17 cellular contexts compared by ENCODE assay signal in the genomic region with DNA sequence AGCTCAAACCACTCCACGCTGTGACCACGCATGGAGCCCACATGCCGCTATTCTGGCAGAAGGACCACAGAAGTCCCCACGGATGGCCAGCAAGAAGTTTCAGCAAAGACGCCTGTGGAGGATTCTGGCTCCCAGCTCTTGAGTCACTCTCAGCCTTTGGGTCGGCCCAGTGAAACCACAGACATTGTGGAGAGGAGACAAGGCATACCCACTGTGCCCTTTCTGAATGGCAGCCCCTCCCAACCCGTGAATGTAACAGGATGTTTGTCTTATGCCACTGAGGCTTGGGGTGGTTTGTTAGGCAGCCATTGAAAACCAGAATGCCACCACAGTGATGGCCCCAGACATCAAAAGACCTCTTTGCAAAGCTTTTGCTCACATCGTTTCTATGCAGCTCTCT.
"Had no signal": no experiment of that assay in that cellular context is flagged by ENCODE, and none has a peak within 500 bp of the region (broad histone marks: within the 10 kb centered on the region; RNA-seq: fewer than 3 reads in every experiment).

No MANE protein-coding gene starts in this region.

- ATAC-seq: gastroesophageal sphincter, right lobe of liver, upper lobe of right lung had no signal

- H3K27me3 Mint-ChIP-seq: activated CD4-positive, alpha-beta memory T cell treated with anti-CD3 and anti-CD28 coated beads for 36 hours had no signal

- H3K27me3 ChIP-seq: cardiac muscle cell, gastroesophageal sphincter, right lobe of liver, testis, upper lobe of right lung had no signal

- H3K9me3 ChIP-seq: gastroesophageal sphincter, right lobe of liver, testis, upper lobe of right lung had no signal

- H3K27ac Mint-ChIP-seq: activated CD4-positive, alpha-beta memory T cell treated with anti-CD3 and anti-CD28 coated beads for 36 hours; activated T-helper 1 cell treated with anti-CD3 and anti-CD28 coated beads, Interleukin-12 subunit alpha, Interleukin-12 subunit beta, Interleukin-2, Interleukin-4 antibody, amounts not matched to agents 30 ng/mL and 10 ng/mL and 1 ng/mL, durations not matched to agents 14 hours and 24 hours and 36 hours; stimulated activated naive CD8-positive, alpha-beta T cell treated with anti-CD3 and anti-CD28 coated beads, Interleukin-15, Interleukin-2, amounts not matched to agents 100 ng/mL and 50 ng/mL, for 24 hours had no signal

- H3K36me3 ChIP-seq: cardiac muscle cell, gastroesophageal sphincter, right lobe of liver, upper lobe of right lung had no signal

- H3K9me3 Mint-ChIP-seq: activated CD4-positive, alpha-beta memory T cell treated with anti-CD3 and anti-CD28 coated beads for 36 hours; activated T-helper 1 cell treated with anti-CD3 and anti-CD28 coated beads, Interleukin-12 subunit alpha, Interleukin-12 subunit beta, Interleukin-2, Interleukin-4 antibody, amounts not matched to agents 30 ng/mL and 10 ng/mL and 1 ng/mL, durations not matched to agents 14 hours and 24 hours and 36 hours; stimulated activated naive CD8-positive, alpha-beta T cell treated with anti-CD3 and anti-CD28 coated beads, Interleukin-15, Interleukin-2, amounts not matched to agents 100 ng/mL and 50 ng/mL, for 24 hours had no signal

- H3K4me1 ChIP-seq: upper lobe of right lung had no signal

- H3K27ac ChIP-seq: cardiac muscle cell, coronary artery, gastroesophageal sphincter, right lobe of liver, testis, upper lobe of right lung, VCaP had no signal

- H3K4me3 Mint-ChIP-seq: activated CD4-positive, alpha-beta memory T cell treated with anti-CD3 and anti-CD28 coated beads for 36 hours; activated T-helper 1 cell treated with anti-CD3 and anti-CD28 coated beads, Interleukin-12 subunit alpha, Interleukin-12 subunit beta, Interleukin-2, Interleukin-4 antibody, amounts not matched to agents 30 ng/mL and 10 ng/mL and 1 ng/mL, durations not matched to agents 14 hours and 24 hours and 36 hours; stimulated activated naive CD8-positive, alpha-beta T cell treated with anti-CD3 and anti-CD28 coated beads, Interleukin-15, Interleukin-2, amounts not matched to agents 100 ng/mL and 50 ng/mL, for 24 hours had no signal

- H3K4me3 ChIP-seq: cardiac muscle cell, coronary artery, gastroesophageal sphincter, right lobe of liver, testis, upper lobe of right lung had no signal

- DNase-seq: activated CD4-positive, alpha-beta memory T cell treated with anti-CD3 and anti-CD28 coated beads for 36 hours; activated naive CD4-positive, alpha-beta T cell; effector CD4-positive, alpha-beta T cell; islet precursor cell; stimulated activated CD4-positive, alpha-beta T cell treated with anti-CD3 and anti-CD28 coated beads, Interleukin-12 subunit alpha, Interleukin-12 subunit beta, amount 100 ng/mL, for 4 hours; stimulated activated CD4-positive, alpha-beta T cell treated with anti-CD3 and anti-CD28 coated beads, Interleukin-2, amount 100 ng/mL, for 48 hours; SW 1271; T-helper 9 cell; testis; upper lobe of right lung had no signal

- H3K36me3 Mint-ChIP-seq: activated CD4-positive, alpha-beta memory T cell treated with anti-CD3 and anti-CD28 coated beads for 36 hours had no signal
